13 cellular contexts compared by ENCODE assay signal in genomic region chr2:236607471-236608307, GRCh38. TPM values are rescaled to one million over a fixed set of nuclear protein-coding genes. Genes with fewer than 3 reads are reported as not detected.
DNase-seq lines count a peak whose midpoint lies in the region; ATAC-seq and TF ChIP-seq lines count a peak whose summit lies in the region.
"Had no signal": no experiment of that assay in that cellular context is flagged by ENCODE, and none has a peak within 500 bp of the region (broad histone marks: within the 10 kb centered on the region; RNA-seq: fewer than 3 reads in every experiment).

No MANE protein-coding gene starts in this region.

- H2AFZ ChIP-seq in PC-3 (ENCODE audit: low read length), result no peak overlapping the region

- no peaks in the 10 kb centered on the region for H3K79me2 ChIP-seq in PC-3 (ENCODE audit: low read length)

- no peaks in the 10 kb centered on the region for H3F3A ChIP-seq in PC-3 (ENCODE audit: low read length, unreplicated experiment)

- intact Hi-C loops in PC-3 (cut with micrococcal nuclease) (no loop called here), left lung (cut with DNase I) (no loop called here)
- intact Hi-C loops in activated CD4-positive, alpha-beta T cell treated with anti-CD3 and anti-CD28 coated beads for 36 hours (cut with DNase I, micrococcal nuclease), result loop anchor here in 1 of 2 experiments (5.0 kb wide), 1 partner anchor 1270 kb away; no protein-coding TSS in a partner anchor

- H4K20me1 ChIP-seq in PC-3 (ENCODE audit: low read length), result no peaks in the 10 kb centered on the region

- CTCF ChIA-PET in PC-3 (lab: Charles Lee), result no interaction called here
- CTCF ChIA-PET in activated CD4-positive, alpha-beta T cell treated with anti-CD3 and anti-CD28 coated beads for 36 hours (lab: Charles Lee), result no interaction called here

- POLR2A ChIA-PET in PC-3 (lab: Charles Lee; ENCODE audit: unreplicated experiment), result no interaction called here
- POLR2A ChIA-PET in activated CD4-positive, alpha-beta T cell treated with anti-CD3 and anti-CD28 coated beads for 36 hours (lab: Charles Lee), result no interaction called here

- no peak overlapping the region for H3K9ac ChIP-seq in PC-3 (ENCODE audit: low read length)

- no peaks in the 10 kb centered on the region for H3K9me3 Mint-ChIP-seq in activated CD4-positive, alpha-beta T cell treated with anti-CD3 and anti-CD28 coated beads for 36 hours (ENCODE audit: low read depth)
- H3K9me3 Mint-ChIP-seq: activated naive CD8-positive, alpha-beta T cell treated with anti-CD3 and anti-CD28 coated beads, Interleukin-2, amount 50 U/mL, for 24 hours had no signal

- H3K27me3 ChIP-seq in PC-3 (ENCODE audit: low read length) (no peaks in the 10 kb centered on the region), left lung (peaks cover 0 to 21% of the 10 kb centered on the region in 2 donors)

- peaks cover 16% of the 10 kb centered on the region for H3K27me3 Mint-ChIP-seq in activated CD4-positive, alpha-beta T cell treated with anti-CD3 and anti-CD28 coated beads for 36 hours

- H3K9me2 ChIP-seq in PC-3 (replicated peaks; ENCODE audit: low read length), result no peaks in the 10 kb centered on the region

- peak; percentile 12 to 31 for DNase-seq in NOMO-1 (lab: John Stamatoyannopoulos, UW; ENCODE audit: unreplicated experiment in 2 of 2)
- no peak for DNase-seq in NOMO-1 treated with dmso at 0.1 percent for 144 hours (lab: John Stamatoyannopoulos, UW; ENCODE audit: unreplicated experiment)
- DNase-seq in PC-3, result no peak
- peak; percentile 15 for DNase-seq in fibroblast of villous mesenchyme (ENCODE audit: low read depth)
- DNase-seq in stimulated activated CD8-positive, alpha-beta memory T cell treated with anti-CD3 and anti-CD28 coated beads, Interleukin-4, amount 100 ng/mL, for 48 hours, result peak; percentile 23
- no peak for DNase-seq in left lung
- DNase-seq in activated CD8-positive, alpha-beta memory T cell treated with anti-CD3 and anti-CD28 coated beads, Interleukin-2, amount 50 U/mL, for 48 hours, result no peak
- no peak for DNase-seq in activated CD4-positive, alpha-beta T cell treated with anti-CD3 and anti-CD28 coated beads for 36 hours
- DNase-seq: activated CD4-positive, alpha-beta T cell treated with anti-CD3 and anti-CD28 coated beads for 48 hours; activated naive CD8-positive, alpha-beta T cell treated with anti-CD3 and anti-CD28 coated beads, Interleukin-2, amount 50 U/mL, for 24 hours; hippocampal formation; occipital lobe had no signal

- BruUV-seq in PC-3 (replicated peaks; lab: Mats Ljungman, UMichigan), result no TSS peak

- H3K4me1 ChIP-seq in PC-3 (ENCODE audit: insufficient read depth, low read length) (no peaks in the 10 kb centered on the region), left lung (no peaks in the 10 kb centered on the region)
- H3K4me1 ChIP-seq: HAP-1 had no signal

- TF ChIP-seq CTCF in PC-3 (conservative IDR thresholded peaks at IDR 0.05; ENCODE audit: low read depth, low read length), result peak; percentile 27; the same call in 1 of the 2 replicates
- no peak for TF ChIP-seq CTCF in fibroblast of villous mesenchyme (IDR thresholded peaks at IDR 0.05; ENCODE audit: insufficient read depth, low read depth, low read length)
- no peak for TF ChIP-seq CTCF in left lung (IDR thresholded peaks at IDR 0.05)

- H3K4me3 Mint-ChIP-seq in activated CD4-positive, alpha-beta T cell treated with anti-CD3 and anti-CD28 coated beads for 36 hours, result no peak overlapping the region
- H3K4me3 Mint-ChIP-seq: activated naive CD8-positive, alpha-beta T cell treated with anti-CD3 and anti-CD28 coated beads, Interleukin-2, amount 50 U/mL, for 24 hours had no signal

- H3K36me3 Mint-ChIP-seq in activated CD4-positive, alpha-beta T cell treated with anti-CD3 and anti-CD28 coated beads for 36 hours (ENCODE audit: low read depth), result no peaks in the 10 kb centered on the region

- no peaks in the 10 kb centered on the region for H3K9me3 ChIP-seq in PC-3 (ENCODE audit: low read length)
- H3K9me3 ChIP-seq in left lung, result no peaks in the 10 kb centered on the region
- H3K9me3 ChIP-seq: HAP-1 had no signal

- H3K4me1 Mint-ChIP-seq in activated CD4-positive, alpha-beta T cell treated with anti-CD3 and anti-CD28 coated beads for 36 hours, result peaks cover 2% of the 10 kb centered on the region

- H3K4me3 ChIP-seq in PC-3 (ENCODE audit: low read length) (no peak overlapping the region), fibroblast of villous mesenchyme (ENCODE audit: low read depth, low read length) (no peak overlapping the region), left lung (no peak overlapping the region)
- H3K4me3 ChIP-seq: HAP-1 had no signal

- no peak overlapping the region for H3K27ac ChIP-seq in PC-3 (ENCODE audit: low read length)
- no peak overlapping the region for H3K27ac ChIP-seq in left lung

- no peak overlapping the region for H3K27ac Mint-ChIP-seq in activated CD4-positive, alpha-beta T cell treated with anti-CD3 and anti-CD28 coated beads for 36 hours
- H3K27ac Mint-ChIP-seq: activated naive CD8-positive, alpha-beta T cell treated with anti-CD3 and anti-CD28 coated beads, Interleukin-2, amount 50 U/mL, for 24 hours had no signal

- ATAC-seq in PC-3, result no peak
- ATAC-seq in left lung, result no peak
- no peak for ATAC-seq in activated CD4-positive, alpha-beta T cell treated with anti-CD3 and anti-CD28 coated beads for 36 hours
- ATAC-seq: activated naive CD8-positive, alpha-beta T cell treated with anti-CD3 and anti-CD28 coated beads, Interleukin-2, amount 50 U/mL, for 24 hours had no signal

- H3K4me2 ChIP-seq in PC-3 (ENCODE audit: low read length), result no peak overlapping the region

- H3K36me3 ChIP-seq in PC-3 (ENCODE audit: low read depth, low read length) (no peaks in the 10 kb centered on the region), left lung (no peaks in the 10 kb centered on the region)
- H3K36me3 ChIP-seq: HAP-1 had no signal

RNA-seq across cellular contexts. Expression of gene ACKR3, which starts 38.1 kb away (rescaled TPM):
- total RNA-seq in PC-3 (2014; rRNA removed) (0.86 and 3.1 TPM in 2 replicates), fibroblast of villous mesenchyme (0.64 TPM in 1 of 2 replicates, not detected in the other), left lung (10 to 100 TPM in 1 of 2 donors, 1 to 10 TPM in 1; 9.9 to 12.6 TPM)
- total RNA-seq in activated CD4-positive, alpha-beta T cell treated with anti-CD3 and anti-CD28 coated beads for 36 hours, result 1 to 10 TPM; 1.2 to 2.4 TPM

Comparison
In these comparisons a context has a peak if more than half of its experiments do, and no peak if none do; other contexts are left out.
1. DNase-seq: peak in NOMO-1 (2 of 2), fibroblast of villous mesenchyme (single experiment) and stimulated activated CD8-positive, alpha-beta memory T cell treated with anti-CD3 and anti-CD28 coated beads, Interleukin-4, amount 100 ng/mL, for 48 hours (single experiment); none in NOMO-1 treated with dmso at 0.1 percent for 144 hours (single experiment), PC-3 (single experiment), left lung (0 of 2), activated CD8-positive, alpha-beta memory T cell treated with anti-CD3 and anti-CD28 coated beads, Interleukin-2, amount 50 U/mL, for 48 hours (single experiment) and activated CD4-positive, alpha-beta T cell treated with anti-CD3 and anti-CD28 coated beads for 36 hours (single experiment).